Comparison of ENCODE assay signal across 1 cellular context in genomic region chr3:156417733-156418132, GRCh38.
TF ChIP-seq lines count a peak whose summit lies in the region.

No MANE protein-coding gene starts in this region.

TF ChIP-seq in H1, 55 proteins besides CTCF, POLR2A, EP300 and RAD21 (continued from another document):
- TF ChIP-seq CTBP2 (IDR thresholded peaks at IDR 0.05; ENCODE audit: borderline replicate concordance, insufficient read depth, insufficient read length, low read length): no peak
- TF ChIP-seq CBX8 (IDR thresholded peaks at IDR 0.05; ENCODE audit: borderline replicate concordance, low read depth, low read length): no peak
- TF ChIP-seq CHD7 (IDR thresholded peaks at IDR 0.05; ENCODE audit: insufficient replicate concordance, low read length): no peak
- no peak for TF ChIP-seq NRF1 (IDR thresholded peaks at IDR 0.05; ENCODE audit: low read depth, low read length)
- no peak for TF ChIP-seq EZH2 (IDR thresholded peaks at IDR 0.05; ENCODE audit: low read depth, low read length, severe bottlenecking)
- no peak for TF ChIP-seq USF2 (IDR thresholded peaks at IDR 0.05; ENCODE audit: low read length)
TF ChIP-seq in H1: peak in this region for 0.
